In the genomic region with DNA sequence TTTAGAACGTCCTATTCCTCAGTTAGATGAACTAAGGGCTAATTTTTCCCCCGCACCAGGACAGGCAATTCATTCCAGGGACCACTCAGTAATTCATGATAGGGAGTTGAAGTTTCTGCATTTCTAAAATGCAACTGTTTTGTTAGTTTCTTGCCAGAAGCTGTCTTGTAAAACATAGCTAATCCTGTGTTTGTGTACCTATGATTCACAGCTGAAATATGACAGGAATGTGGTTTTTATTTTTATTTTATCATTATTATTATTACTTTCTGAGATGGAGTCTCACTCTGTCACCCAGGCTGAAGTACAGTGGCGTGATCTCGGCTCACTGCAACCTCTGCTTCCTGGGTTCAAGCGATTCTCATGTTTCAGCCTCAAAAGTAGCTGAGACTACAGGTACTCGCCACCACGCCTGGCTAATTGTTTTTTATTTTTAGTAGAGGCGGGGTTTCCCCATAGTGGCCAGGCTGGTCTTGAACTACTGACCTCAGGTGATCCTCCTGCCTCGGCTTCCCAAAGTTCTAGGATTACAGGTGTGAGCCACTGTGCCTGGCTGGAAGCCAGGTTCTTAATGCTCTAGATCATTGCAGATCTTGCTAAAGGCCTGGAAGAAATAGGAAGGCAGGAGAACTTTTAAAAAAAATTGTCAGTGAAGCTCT, we compare ENCODE assay signal across 13 cellular contexts.
A peak's percentile ranks its signal among the peaks of the same experiment; 100 is the strongest.
DNase-seq lines count a peak whose midpoint lies in the region; ATAC-seq lines count a peak whose summit lies in the region.
"Had no signal": no experiment of that assay in that cellular context is flagged by ENCODE, and none has a peak within 500 bp of the region (broad histone marks: within the 10 kb centered on the region; RNA-seq: fewer than 3 reads in every experiment).

No MANE protein-coding gene starts in this region.

- no peaks in the 10 kb centered on the region for H3K4me1 Mint-ChIP-seq in activated CD8-positive, alpha-beta memory T cell treated with anti-CD3 and anti-CD28 coated beads, Interleukin-2, amount 10 ng/mL, durations not matched to agents 7 days and 5 days
- H3K4me1 Mint-ChIP-seq in CD8-positive, alpha-beta memory T cell: no peaks in the 10 kb centered on the region
- H3K4me1 Mint-ChIP-seq: activated CD4-positive, alpha-beta T cell treated with anti-CD3 and anti-CD28 coated beads, Interleukin-2, amount 10 ng/mL, durations not matched to agents 7 days and 5 days had no signal

- no peak for ATAC-seq in activated CD8-positive, alpha-beta memory T cell treated with anti-CD3 and anti-CD28 coated beads, Interleukin-2, amount 10 ng/mL, durations not matched to agents 7 days and 5 days
- no peak for ATAC-seq in HG02763 (IDR thresholded peaks at IDR 0.05; ENCODE audit: unreplicated experiment)

- H3K27me3 Mint-ChIP-seq in activated CD8-positive, alpha-beta memory T cell treated with anti-CD3 and anti-CD28 coated beads, Interleukin-2, amount 10 ng/mL, durations not matched to agents 7 days and 5 days: peaks cover 51% of the 10 kb centered on the region
- H3K27me3 Mint-ChIP-seq in CD8-positive, alpha-beta memory T cell: peaks cover 7 to 53% of the 10 kb centered on the region in 2 donors

- no peaks in the 10 kb centered on the region for H3K36me3 Mint-ChIP-seq in activated CD8-positive, alpha-beta memory T cell treated with anti-CD3 and anti-CD28 coated beads, Interleukin-2, amount 10 ng/mL, durations not matched to agents 7 days and 5 days
- peaks cover 0 to 1% (median 0%) of the 10 kb centered on the region in 3 donors for H3K36me3 Mint-ChIP-seq in CD8-positive, alpha-beta memory T cell

- H3K36me3 ChIP-seq in CD8-positive, alpha-beta memory T cell (ENCODE audit: insufficient read depth, low read length): no peaks in the 10 kb centered on the region
- H3K36me3 ChIP-seq: brain microvascular endothelial cell, ovary, tibial nerve had no signal

- H3K4me3 ChIP-seq in CD8-positive, alpha-beta memory T cell (ENCODE audit: low read length): no peak overlapping the region
- H3K4me3 ChIP-seq: ovary, tibial nerve had no signal

- H3K9me3 ChIP-seq in CD8-positive, alpha-beta memory T cell (ENCODE audit: low read length): no peaks in the 10 kb centered on the region
- H3K9me3 ChIP-seq: ovary, tibial nerve had no signal

- no peak overlapping the region for H3K4me3 Mint-ChIP-seq in activated CD8-positive, alpha-beta memory T cell treated with anti-CD3 and anti-CD28 coated beads, Interleukin-2, amount 10 ng/mL, durations not matched to agents 7 days and 5 days
- H3K4me3 Mint-ChIP-seq in CD8-positive, alpha-beta memory T cell: no peak overlapping the region
- H3K4me3 Mint-ChIP-seq: activated CD4-positive, alpha-beta T cell treated with anti-CD3 and anti-CD28 coated beads, Interleukin-2, amount 10 ng/mL, durations not matched to agents 7 days and 5 days had no signal

- peak; percentile 22 for DNase-seq in activated CD8-positive, alpha-beta memory T cell treated with anti-CD3 and anti-CD28 coated beads, Interleukin-2, amount 50 U/mL, for 48 hours
- no peak for DNase-seq in activated CD8-positive, alpha-beta memory T cell treated with anti-CD3 and anti-CD28 coated beads, Interleukin-2, amount 10 ng/mL, durations not matched to agents 7 days and 5 days
- peak; percentile 46 for DNase-seq in amniotic epithelial cell (ENCODE audit: low read depth)
- DNase-seq in foreskin melanocyte: peak; percentile 35
- peak; percentile 34 for DNase-seq in ureter (ENCODE audit: low spot score)
- no peak for DNase-seq in activated naive CD4-positive, alpha-beta T cell treated with anti-CD3 and anti-CD28 coated beads, Interleukin-2, amount 50 U/mL, for 16 hours
- no peak for DNase-seq in CD8-positive, alpha-beta memory T cell
- DNase-seq: activated CD4-positive, alpha-beta T cell treated with anti-CD3 and anti-CD28 coated beads, Interleukin-2, amount 10 ng/mL, durations not matched to agents 7 days and 5 days; brain microvascular endothelial cell; NCI-H2227 treated with DMSO at 0.1 percent for 48 hours; ovary had no signal

- H3K27me3 ChIP-seq in CD8-positive, alpha-beta memory T cell (ENCODE audit: insufficient read depth, low read length, poor library complexity, severe bottlenecking): peaks cover 5% of the 10 kb centered on the region
- H3K27me3 ChIP-seq: brain microvascular endothelial cell, ovary, tibial nerve had no signal

- no peaks in the 10 kb centered on the region for H3K9me3 Mint-ChIP-seq in activated CD8-positive, alpha-beta memory T cell treated with anti-CD3 and anti-CD28 coated beads, Interleukin-2, amount 10 ng/mL, durations not matched to agents 7 days and 5 days (ENCODE audit: low read depth)
- H3K9me3 Mint-ChIP-seq in CD8-positive, alpha-beta memory T cell: no peaks in the 10 kb centered on the region
- H3K9me3 Mint-ChIP-seq: activated CD4-positive, alpha-beta T cell treated with anti-CD3 and anti-CD28 coated beads, Interleukin-2, amount 10 ng/mL, durations not matched to agents 7 days and 5 days had no signal

- no peak overlapping the region for H3K27ac Mint-ChIP-seq in activated CD8-positive, alpha-beta memory T cell treated with anti-CD3 and anti-CD28 coated beads, Interleukin-2, amount 10 ng/mL, durations not matched to agents 7 days and 5 days
- no peak overlapping the region for H3K27ac Mint-ChIP-seq in CD8-positive, alpha-beta memory T cell
- H3K27ac Mint-ChIP-seq: activated CD4-positive, alpha-beta T cell treated with anti-CD3 and anti-CD28 coated beads, Interleukin-2, amount 10 ng/mL, durations not matched to agents 7 days and 5 days had no signal

- POLR2A ChIA-PET in CD8-positive, alpha-beta memory T cell (lab: Charles Lee): no interaction called here

- H3K4me1 ChIP-seq in CD8-positive, alpha-beta memory T cell (ENCODE audit: insufficient read depth, low read length): no peaks in the 10 kb centered on the region

- no peak overlapping the region for H3K27ac ChIP-seq in CD8-positive, alpha-beta memory T cell (ENCODE audit: low read depth, low read length)
- H3K27ac ChIP-seq: brain microvascular endothelial cell, ovary, tibial nerve had no signal

- CTCF ChIA-PET in activated CD8-positive, alpha-beta memory T cell treated with anti-CD3 and anti-CD28 coated beads, Interleukin-2, amount 10 ng/mL, durations not matched to agents 7 days and 5 days (lab: Charles Lee): no interaction called here
- CTCF ChIA-PET in CD8-positive, alpha-beta memory T cell (lab: Charles Lee): no interaction called here

Comparison
In these comparisons a context has a peak if more than half of its experiments do, and no peak if none do; other contexts are left out.
1. DNase-seq: peak in activated CD8-positive, alpha-beta memory T cell treated with anti-CD3 and anti-CD28 coated beads, Interleukin-2, amount 50 U/mL, for 48 hours (single experiment), amniotic epithelial cell (single experiment), foreskin melanocyte (single experiment) and ureter (single experiment); none in activated CD8-positive, alpha-beta memory T cell treated with anti-CD3 and anti-CD28 coated beads, Interleukin-2, amount 10 ng/mL, durations not matched to agents 7 days and 5 days (single experiment), activated naive CD4-positive, alpha-beta T cell treated with anti-CD3 and anti-CD28 coated beads, Interleukin-2, amount 50 U/mL, for 16 hours (single experiment) and CD8-positive, alpha-beta memory T cell (0 of 5).